ENCODE assay signal across 12 cellular contexts in the genomic region with DNA sequence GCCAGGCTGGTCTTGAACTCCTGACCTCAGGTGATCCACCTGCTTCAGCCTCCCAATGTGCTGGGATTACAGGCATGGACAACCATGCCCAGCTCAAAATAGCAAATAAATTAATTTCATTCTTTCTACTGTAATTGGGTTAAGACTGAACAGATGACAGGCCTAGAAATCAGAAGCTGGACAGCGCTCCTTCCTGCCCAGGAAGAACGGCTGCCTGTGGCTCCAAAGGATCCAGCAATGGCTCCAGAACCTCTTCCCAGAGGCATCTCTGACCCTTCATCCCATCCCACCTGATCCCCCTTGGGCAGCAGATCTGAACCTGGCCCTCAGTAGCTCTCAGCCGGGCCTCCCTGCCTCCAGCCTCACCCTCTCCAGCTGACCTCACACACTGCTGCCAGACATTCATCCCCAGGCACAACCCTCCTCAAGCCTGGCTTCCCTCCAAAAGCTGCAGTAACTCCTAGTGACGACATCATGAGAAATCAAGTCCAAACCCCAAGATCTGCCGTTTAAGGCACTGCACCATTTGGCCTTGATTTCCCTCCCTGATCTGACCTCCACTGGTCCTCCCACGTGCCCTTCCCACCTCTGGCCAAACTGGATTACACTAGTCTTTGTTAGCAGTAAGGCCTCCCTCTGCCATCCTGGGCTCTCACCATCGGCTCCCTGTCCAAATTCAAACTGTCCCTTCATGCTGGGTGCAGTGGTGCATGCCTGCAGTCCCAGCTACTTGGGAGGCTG. TPM values are rescaled to one million over a fixed set of nuclear protein-coding genes. Genes with fewer than 3 reads are reported as not detected.
DNase-seq lines count a peak whose midpoint lies in the region; ATAC-seq, FAIRE-seq and TF ChIP-seq lines count a peak whose summit lies in the region.
"Had no signal": no experiment of that assay in that cellular context is flagged by ENCODE, and none has a peak within 500 bp of the region (broad histone marks: within the 10 kb centered on the region; RNA-seq: fewer than 3 reads in every experiment).

No MANE protein-coding gene starts in this region.

- H3K27me3 Mint-ChIP-seq in activated CD4-positive, alpha-beta T cell treated with anti-CD3 and anti-CD28 coated beads, Interleukin-2, amount 10 ng/mL, durations not matched to agents 24 days and 14 days, result no peaks in the 10 kb centered on the region
- H3K27me3 Mint-ChIP-seq in activated CD4-positive, alpha-beta T cell treated with anti-CD3 and anti-CD28 coated beads for 36 hours, result no peaks in the 10 kb centered on the region

- H3K4me1 Mint-ChIP-seq in activated CD4-positive, alpha-beta T cell treated with anti-CD3 and anti-CD28 coated beads, Interleukin-2, amount 10 ng/mL, durations not matched to agents 24 days and 14 days, result peaks cover 28% of the 10 kb centered on the region
- peaks cover 16% of the 10 kb centered on the region for H3K4me1 Mint-ChIP-seq in activated CD4-positive, alpha-beta T cell treated with anti-CD3 and anti-CD28 coated beads for 36 hours

- H3K4me3 ChIP-seq in MG63 (no peak overlapping the region), cardiac fibroblast (replicated peaks in 1 of 2; ENCODE audit: low read depth in 2 of 2, low read length in 2 of 2) (no peak overlapping the region), neuronal stem cell (ENCODE audit: low read length in 2 of 2) (no peak overlapping the region)
- H3K4me3 ChIP-seq: sigmoid colon, SJSA1 had no signal

- peak overlapping the region; percentile 44 for H3K9ac ChIP-seq in neuronal stem cell (ENCODE audit: low read depth, low read length, poor library complexity)

- peak overlapping the region; percentile 41 for H3K4me3 Mint-ChIP-seq in activated CD4-positive, alpha-beta T cell treated with anti-CD3 and anti-CD28 coated beads, Interleukin-2, amount 10 ng/mL, durations not matched to agents 24 days and 14 days
- no peak overlapping the region for H3K4me3 Mint-ChIP-seq in activated CD4-positive, alpha-beta T cell treated with anti-CD3 and anti-CD28 coated beads for 36 hours

- no peak overlapping the region for H2AK5ac ChIP-seq in neuronal stem cell (ENCODE audit: low read depth, low read length)

- H3K23ac ChIP-seq in neuronal stem cell (ENCODE audit: low read depth, low read length, poor library complexity), result no peak overlapping the region

- H2AFZ ChIP-seq in neuronal stem cell (ENCODE audit: low read length), result no peak overlapping the region

- H3K36me3 Mint-ChIP-seq in activated CD4-positive, alpha-beta T cell treated with anti-CD3 and anti-CD28 coated beads, Interleukin-2, amount 10 ng/mL, durations not matched to agents 24 days and 14 days (ENCODE audit: low read depth), result peaks cover 47% of the 10 kb centered on the region
- peaks cover 43% of the 10 kb centered on the region for H3K36me3 Mint-ChIP-seq in activated CD4-positive, alpha-beta T cell treated with anti-CD3 and anti-CD28 coated beads for 36 hours (ENCODE audit: low read depth)

- no peak overlapping the region for H3K4me2 ChIP-seq in neuronal stem cell (ENCODE audit: insufficient read depth, low read length, poor library complexity, severe bottlenecking)

- H2BK120ac ChIP-seq in neuronal stem cell (ENCODE audit: low read depth, low read length), result no peak overlapping the region

- intact Hi-C loops in activated CD4-positive, alpha-beta T cell treated with anti-CD3 and anti-CD28 coated beads, Interleukin-2, amount 10 ng/mL, durations not matched to agents 24 days and 14 days (cut with micrococcal nuclease), result no loop called here
- intact Hi-C loops in activated CD4-positive, alpha-beta T cell treated with anti-CD3 and anti-CD28 coated beads for 36 hours (cut with DNase I, micrococcal nuclease), result loop anchor here in 1 of 2 experiments (5.0 kb wide), 1 partner anchor 37 kb away; no protein-coding TSS in a partner anchor

- peaks cover 3 to 4% of the 10 kb centered on the region in 2 donors for H3K4me1 ChIP-seq in neuronal stem cell (ENCODE audit: control insufficient read depth in 2 of 2, insufficient read depth in 1 of 2, low read depth in 1 of 2, low read length in 2 of 2)

- no peak overlapping the region for H2BK12ac ChIP-seq in neuronal stem cell (ENCODE audit: low read length)

- H3K4ac ChIP-seq in neuronal stem cell (ENCODE audit: low read length), result no peak overlapping the region

- no peak overlapping the region for H2BK15ac ChIP-seq in neuronal stem cell (ENCODE audit: low read length)

- no peak overlapping the region for H3K18ac ChIP-seq in neuronal stem cell (ENCODE audit: low read length)

- H3K9me3 ChIP-seq in MG63 (no peaks in the 10 kb centered on the region), neuronal stem cell (replicated peaks in 1 of 2; ENCODE audit: control insufficient read depth in 2 of 2, insufficient read depth in 1 of 2, low read depth in 1 of 2, low read length in 2 of 2) (no peaks in the 10 kb centered on the region)
- H3K9me3 ChIP-seq: sigmoid colon had no signal

- TF ChIP-seq POLR2A in GM12892 (IDR thresholded peaks at IDR 0.05; ENCODE audit: low read depth, low read length), result no peak

- TF ChIP-seq CTCF in cardiac fibroblast (IDR thresholded peaks at IDR 0.05; ENCODE audit: low read depth, low read length), result no peak

- no peak for ATAC-seq in activated CD4-positive, alpha-beta T cell treated with anti-CD3 and anti-CD28 coated beads for 36 hours
- no peak for ATAC-seq in HG02642 (IDR thresholded peaks at IDR 0.05; ENCODE audit: poor library complexity, unreplicated experiment)

- POLR2A ChIA-PET in activated CD4-positive, alpha-beta T cell treated with anti-CD3 and anti-CD28 coated beads for 36 hours (lab: Charles Lee), result interaction anchor here (0.5 to 0.6 kb wide), 3 partner anchors 16 to 76 kb away, joined by 3 to 4 read pairs (median 3); no protein-coding TSS in a partner anchor

- no peak for FAIRE-seq in GM12892 (lab: Jason Lieb, UNC)
- FAIRE-seq: colon had no signal

- no peak overlapping the region for H4K91ac ChIP-seq in neuronal stem cell (ENCODE audit: low read depth, low read length, poor library complexity)

- peaks cover 2% of the 10 kb centered on the region for H3K79me1 ChIP-seq in neuronal stem cell (ENCODE audit: low read depth, low read length)

- no peak overlapping the region for H3K27ac ChIP-seq in neuronal stem cell (replicated peaks; ENCODE audit: low read length)
- H3K27ac ChIP-seq: SJSA1 had no signal

- WGBS in neuronal stem cell (ENCODE audit: extremely low coverage in 2 of 2, insufficient read length in 2 of 2, insufficient replicate concordance in 1 of 2), 2 donors, result no CpG with 5 or more reads among the region's 7 CpGs

- H3K27ac Mint-ChIP-seq in activated CD4-positive, alpha-beta T cell treated with anti-CD3 and anti-CD28 coated beads, Interleukin-2, amount 10 ng/mL, durations not matched to agents 24 days and 14 days, result peak overlapping the region; percentile 36
- no peak overlapping the region for H3K27ac Mint-ChIP-seq in activated CD4-positive, alpha-beta T cell treated with anti-CD3 and anti-CD28 coated beads for 36 hours

- H3K36me3 ChIP-seq in MG63 (peaks cover 45% of the 10 kb centered on the region), neuronal stem cell (replicated peaks in 1 of 2; ENCODE audit: control insufficient read depth in 2 of 2, insufficient read depth in 2 of 2, low read length in 2 of 2) (peaks cover 14 to 23% of the 10 kb centered on the region in 2 donors)

- H3K27me3 ChIP-seq in MG63, result no peaks in the 10 kb centered on the region
- H3K27me3 ChIP-seq in neuronal stem cell (ENCODE audit: control insufficient read depth in 3 of 3, insufficient read depth in 3 of 3, low read depth in 1 of 3, low read length in 3 of 3), result no peaks in the 10 kb centered on the region
- H3K27me3 ChIP-seq: sigmoid colon, SJSA1 had no signal

- H3K14ac ChIP-seq in neuronal stem cell (ENCODE audit: low read length), result no peak overlapping the region

- H2BK5ac ChIP-seq in neuronal stem cell (ENCODE audit: low read length), result peak overlapping the region; percentile 53

- no peak overlapping the region for H4K8ac ChIP-seq in neuronal stem cell (ENCODE audit: low read depth, low read length)

- no peak for DNase-seq in activated CD4-positive, alpha-beta T cell treated with anti-CD3 and anti-CD28 coated beads, Interleukin-2, amount 10 ng/mL, durations not matched to agents 24 days and 14 days
- no peak for DNase-seq in activated CD4-positive, alpha-beta T cell treated with anti-CD3 and anti-CD28 coated beads for 36 hours
- DNase-seq in MG63 (peak; percentile 73), cardiac fibroblast (ENCODE audit: low read depth in 2 of 2) (peak; percentile 78 to 87), neuronal stem cell (ENCODE audit: low spot score) (no peak), GM12892 (ENCODE audit: insufficient read length) (no peak), NCI-H2029 treated with DMSO at 0.1 percent for 48 hours (lab: John Stamatoyannopoulos, UW) (no peak)
- DNase-seq: NCI-H2171, sigmoid colon had no signal

- CTCF ChIA-PET in activated CD4-positive, alpha-beta T cell treated with anti-CD3 and anti-CD28 coated beads for 36 hours (lab: Charles Lee), result interaction anchor here (0.5 to 6.4 kb wide), 7 partner anchors 11 to 138 kb away, joined by 3 to 78 read pairs (median 3); partner anchors contain the start of genes GGA3 and MRPS7

- H3K9me3 Mint-ChIP-seq in activated CD4-positive, alpha-beta T cell treated with anti-CD3 and anti-CD28 coated beads, Interleukin-2, amount 10 ng/mL, durations not matched to agents 24 days and 14 days, result no peaks in the 10 kb centered on the region
- no peaks in the 10 kb centered on the region for H3K9me3 Mint-ChIP-seq in activated CD4-positive, alpha-beta T cell treated with anti-CD3 and anti-CD28 coated beads for 36 hours (ENCODE audit: low read depth)

RNA-seq across cellular contexts. Expression of gene MIF4GD, which starts 3.1 kb away (rescaled TPM):
- 45.9 and 48.7 TPM in 2 replicates for total RNA-seq in activated CD4-positive, alpha-beta T cell treated with anti-CD3 and anti-CD28 coated beads, Interleukin-2, amount 10 ng/mL, durations not matched to agents 24 days and 14 days
- total RNA-seq in activated CD4-positive, alpha-beta T cell treated with anti-CD3 and anti-CD28 coated beads for 36 hours, result 10 to 100 TPM; 39.0 to 39.1 TPM
- total RNA-seq in MG63 (2014; rRNA removed; shearing (Covaris generic); ENCODE audit: low replicate concordance), result 4.4 and 18.2 TPM in 2 replicates
- 31.0 TPM for polyA plus RNA-seq in neuronal stem cell (2013, experiment 1 of 2)
- polyA plus RNA-seq in neuronal stem cell (2013, experiment 2 of 2), result 31.4 TPM
- 33.3 TPM for polyA plus RNA-seq in GM12892 (2012; ENCODE audit: missing spikeins)

RNA-seq across cellular contexts. Expression of gene MRPS7, which starts 12.5 kb away (rescaled TPM):
- total RNA-seq in activated CD4-positive, alpha-beta T cell treated with anti-CD3 and anti-CD28 coated beads, Interleukin-2, amount 10 ng/mL, durations not matched to agents 24 days and 14 days, result 121 and 127 TPM in 2 replicates
- total RNA-seq in activated CD4-positive, alpha-beta T cell treated with anti-CD3 and anti-CD28 coated beads for 36 hours, result 10 to 100 TPM; 51.4 to 63.8 TPM
- total RNA-seq in MG63 (2014; rRNA removed; shearing (Covaris generic); ENCODE audit: low replicate concordance), result 78.0 and 101 TPM in 2 replicates
- polyA plus RNA-seq in neuronal stem cell (2013, experiment 1 of 2), result 45.9 TPM
- 45.2 TPM for polyA plus RNA-seq in neuronal stem cell (2013, experiment 2 of 2)
- polyA plus RNA-seq in GM12892 (2012; ENCODE audit: missing spikeins), result 77.8 TPM

RNA-seq across cellular contexts. Expression of gene GGA3, which starts 12.7 kb away (rescaled TPM):
- total RNA-seq in activated CD4-positive, alpha-beta T cell treated with anti-CD3 and anti-CD28 coated beads, Interleukin-2, amount 10 ng/mL, durations not matched to agents 24 days and 14 days, result 84.2 and 86.9 TPM in 2 replicates
- 10 to 100 TPM; 72.9 to 76.7 TPM for total RNA-seq in activated CD4-positive, alpha-beta T cell treated with anti-CD3 and anti-CD28 coated beads for 36 hours
- total RNA-seq in MG63 (2014; rRNA removed; shearing (Covaris generic); ENCODE audit: low replicate concordance), result 5.8 and 9.2 TPM in 2 replicates
- 32.9 TPM for polyA plus RNA-seq in neuronal stem cell (2013, experiment 1 of 2)
- 31.7 TPM for polyA plus RNA-seq in neuronal stem cell (2013, experiment 2 of 2)
- polyA plus RNA-seq in GM12892 (2012; ENCODE audit: missing spikeins), result 48.1 TPM

RNA-seq across cellular contexts. Expression of gene SLC25A19, which starts 15.1 kb away (rescaled TPM):
- total RNA-seq in activated CD4-positive, alpha-beta T cell treated with anti-CD3 and anti-CD28 coated beads, Interleukin-2, amount 10 ng/mL, durations not matched to agents 24 days and 14 days, result 131 and 132 TPM in 2 replicates
- total RNA-seq in activated CD4-positive, alpha-beta T cell treated with anti-CD3 and anti-CD28 coated beads for 36 hours, result 10 to 100 TPM; 67.8 to 79.7 TPM
- 17.8 and 21.7 TPM in 2 replicates for total RNA-seq in MG63 (2014; rRNA removed; shearing (Covaris generic); ENCODE audit: low replicate concordance)
- polyA plus RNA-seq in neuronal stem cell (2013, experiment 1 of 2), result 9.2 TPM
- 9.1 TPM for polyA plus RNA-seq in neuronal stem cell (2013, experiment 2 of 2)
- 56.3 TPM for polyA plus RNA-seq in GM12892 (2012; ENCODE audit: missing spikeins)

Comparison
In these comparisons a context has a peak if more than half of its experiments do, and no peak if none do; other contexts are left out.
1. DNase-seq: peak in MG63 (single experiment) and cardiac fibroblast (2 of 2); none in activated CD4-positive, alpha-beta T cell treated with anti-CD3 and anti-CD28 coated beads, Interleukin-2, amount 10 ng/mL, durations not matched to agents 24 days and 14 days (single experiment), activated CD4-positive, alpha-beta T cell treated with anti-CD3 and anti-CD28 coated beads for 36 hours (single experiment), neuronal stem cell (single experiment), GM12892 (single experiment) and NCI-H2029 treated with DMSO at 0.1 percent for 48 hours (single experiment).